Comparison of ENCODE assay signal across 12 cellular contexts in the genomic region with DNA sequence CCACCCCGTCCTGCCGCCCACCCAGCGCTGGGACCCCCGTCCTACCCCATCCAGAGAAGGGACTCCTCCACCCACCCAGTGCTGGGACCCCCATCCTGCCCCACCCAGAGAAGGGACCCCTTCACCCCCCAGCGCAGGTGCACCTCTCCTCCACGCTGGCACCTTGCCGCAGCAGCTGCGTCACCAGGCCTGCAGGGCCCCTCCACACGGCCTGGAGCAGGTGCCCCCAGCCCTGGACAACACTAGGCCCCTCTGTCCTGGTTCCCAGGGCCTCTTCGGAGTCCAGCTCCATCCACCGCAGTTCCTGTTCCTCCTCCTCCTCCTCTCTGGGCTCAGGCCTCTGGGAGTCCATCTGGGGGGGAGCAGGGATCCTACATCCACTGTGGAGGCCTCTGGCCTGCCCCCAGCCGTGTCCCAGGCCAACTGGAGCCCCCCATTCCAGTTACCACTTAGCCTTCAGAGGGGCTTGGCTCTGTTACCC. TPM values are rescaled to one million over a fixed set of nuclear protein-coding genes. Genes with fewer than 3 reads are reported as not detected.
DNase-seq lines count a peak whose midpoint lies in the region; ATAC-seq lines count a peak whose summit lies in the region.
"Had no signal": no experiment of that assay in that cellular context is flagged by ENCODE, and none has a peak within 500 bp of the region (broad histone marks: within the 10 kb centered on the region; RNA-seq: fewer than 3 reads in every experiment).

No MANE protein-coding gene starts in this region.

- DNase-seq in NCI-H146 (lab: John Stamatoyannopoulos, UW) (peak; percentile 46), NCI-H146 treated with DMSO at 0.1 percent for 48 hours (lab: John Stamatoyannopoulos, UW; ENCODE audit: unreplicated experiment) (no peak)
- no peak for DNase-seq in activated naive CD8-positive, alpha-beta T cell treated with anti-CD3 and anti-CD28 coated beads for 36 hours
- no peak for DNase-seq in stimulated activated naive CD4-positive, alpha-beta T cell treated with Interleukin-2 at 50 U/mL for 16 hours (lab: John Stamatoyannopoulos, UW)
- DNase-seq: activated CD4-positive, alpha-beta T cell treated with anti-CD3 and anti-CD28 coated beads for 4 hours; HFFc6; NCI-H187 treated with DMSO at 0.1 percent for 48 hours had no signal

- H3K4me3 ChIP-seq in stomach smooth muscle (ENCODE audit: low read length in 2 of 2): peak overlapping the region in 1 of 2 donors; percentile 71

- H3K9me3 Mint-ChIP-seq in activated naive CD8-positive, alpha-beta T cell treated with anti-CD3 and anti-CD28 coated beads for 36 hours: no peaks in the 10 kb centered on the region
- H3K9me3 Mint-ChIP-seq: HFFc6; stimulated activated naive CD8-positive, alpha-beta T cell treated with anti-CD3 and anti-CD28 coated beads, Interleukin-15, Interleukin-2, amounts not matched to agents 100 ng/mL and 50 ng/mL, for 24 hours had no signal

- peaks cover 16% of the 10 kb centered on the region for H3K4me1 ChIP-seq in stomach smooth muscle (ENCODE audit: control insufficient read depth, insufficient read depth, low read length)

- H3K27ac Mint-ChIP-seq in activated naive CD8-positive, alpha-beta T cell treated with anti-CD3 and anti-CD28 coated beads for 36 hours: no peak overlapping the region
- H3K27ac Mint-ChIP-seq: HFFc6; stimulated activated naive CD8-positive, alpha-beta T cell treated with anti-CD3 and anti-CD28 coated beads, Interleukin-15, Interleukin-2, amounts not matched to agents 100 ng/mL and 50 ng/mL, for 24 hours had no signal

- H3K27me3 ChIP-seq in layer of hippocampus (ENCODE audit: control insufficient read depth, insufficient read depth, low read length) (no peaks in the 10 kb centered on the region), stomach smooth muscle (ENCODE audit: control insufficient read depth in 1 of 2, insufficient read depth in 2 of 2, low read length in 2 of 2) (no peaks in the 10 kb centered on the region)

- H3K27ac ChIP-seq in layer of hippocampus (ENCODE audit: low read depth, low read length) (peak overlapping the region; percentile 95), stomach smooth muscle (ENCODE audit: low read length) (no peak overlapping the region)

- H3K4me3 Mint-ChIP-seq in activated naive CD8-positive, alpha-beta T cell treated with anti-CD3 and anti-CD28 coated beads for 36 hours: peak overlapping the region; percentile 37
- H3K4me3 Mint-ChIP-seq: HFFc6; stimulated activated naive CD8-positive, alpha-beta T cell treated with anti-CD3 and anti-CD28 coated beads, Interleukin-15, Interleukin-2, amounts not matched to agents 100 ng/mL and 50 ng/mL, for 24 hours had no signal

- no peaks in the 10 kb centered on the region for H3K9me3 ChIP-seq in stomach smooth muscle (ENCODE audit: control insufficient read depth in 2 of 2, low read length in 2 of 2)

- no peak for ATAC-seq in GM18861 (IDR thresholded peaks at IDR 0.05; ENCODE audit: unreplicated experiment)
- ATAC-seq in GM21529 (IDR thresholded peaks at IDR 0.05; ENCODE audit: unreplicated experiment): no peak

- peaks cover 14% of the 10 kb centered on the region for H3K4me1 Mint-ChIP-seq in activated naive CD8-positive, alpha-beta T cell treated with anti-CD3 and anti-CD28 coated beads for 36 hours

- peak overlapping the region; percentile 47 to 51 for H3K9ac ChIP-seq in stomach smooth muscle (ENCODE audit: low read length in 2 of 2)

- peaks cover 26% of the 10 kb centered on the region for H3K27me3 Mint-ChIP-seq in activated naive CD8-positive, alpha-beta T cell treated with anti-CD3 and anti-CD28 coated beads for 36 hours

- no peaks in the 10 kb centered on the region for H3K36me3 Mint-ChIP-seq in activated naive CD8-positive, alpha-beta T cell treated with anti-CD3 and anti-CD28 coated beads for 36 hours

- no peaks in the 10 kb centered on the region for H3K36me3 ChIP-seq in stomach smooth muscle (ENCODE audit: control insufficient read depth in 2 of 2, insufficient read depth in 2 of 2, low read length in 2 of 2)

RNA-seq across cellular contexts. Expression of a gene that starts 0.4 kb away (rescaled TPM):
- not detected for total RNA-seq in activated naive CD8-positive, alpha-beta T cell treated with anti-CD3 and anti-CD28 coated beads for 36 hours

RNA-seq across cellular contexts. Expression of a gene that starts 13.6 kb away (rescaled TPM):
- total RNA-seq in activated naive CD8-positive, alpha-beta T cell treated with anti-CD3 and anti-CD28 coated beads for 36 hours: 100 to 1,000 TPM; 181 to 182 TPM

RNA-seq across cellular contexts. Expression of a gene that starts 14.8 kb away (rescaled TPM):
- total RNA-seq in activated naive CD8-positive, alpha-beta T cell treated with anti-CD3 and anti-CD28 coated beads for 36 hours: under 1 TPM; 0.25 to 0.44 TPM

RNA-seq across cellular contexts. Expression of a gene that starts 21.6 kb away (rescaled TPM):
- 10 to 100 TPM; 91.6 to 92.2 TPM for total RNA-seq in activated naive CD8-positive, alpha-beta T cell treated with anti-CD3 and anti-CD28 coated beads for 36 hours

RNA-seq across cellular contexts. Expression of a gene that starts 28.8 kb away (rescaled TPM):
- total RNA-seq in activated naive CD8-positive, alpha-beta T cell treated with anti-CD3 and anti-CD28 coated beads for 36 hours: 1 to 10 TPM; 1.3 to 1.5 TPM
